ENCODE assay signal across 2 cellular contexts in genomic region chr2:9803023-9803805, GRCh38.
A peak's percentile ranks its signal among the peaks of the same experiment; 100 is the strongest.
TF ChIP-seq lines count a peak whose summit lies in the region.

No MANE protein-coding gene starts in this region.

TF ChIP-seq in K562, 482 proteins besides CTCF, POLR2A, EP300 and RAD21:
- peak; percentile 78 for TF ChIP-seq NFIC (IDR thresholded peaks at IDR 0.05)
- TF ChIP-seq ZNF395 (CRISPR knock-in tag; IDR thresholded peaks at IDR 0.05) = no peak
- no peak for TF ChIP-seq C11orf30 (IDR thresholded peaks at IDR 0.05; ENCODE audit: low read depth)
- TF ChIP-seq BACH1 (tag; IDR thresholded peaks at IDR 0.05) = no peak
- no peak for TF ChIP-seq CUX1 (CRISPR knock-in tag; IDR thresholded peaks at IDR 0.05)
- TF ChIP-seq NFXL1 (CRISPR knock-in tag; IDR thresholded peaks at IDR 0.05) = no peak
- TF ChIP-seq SREBF1 (IDR thresholded peaks at IDR 0.05; ENCODE audit: borderline replicate concordance, low read depth, low read length) = no peak
TF ChIP-seq in K562: peak in this region for 1.

TF ChIP-seq in HepG2, 621 proteins besides CTCF, POLR2A, EP300 and RAD21:
- TF ChIP-seq ZNF543 (CRISPR knock-in tag; IDR thresholded peaks at IDR 0.05) = no peak
- TF ChIP-seq RFXANK (CRISPR knock-in tag; IDR thresholded peaks at IDR 0.05) = no peak
- no peak for TF ChIP-seq BRF2 (CRISPR knock-in tag; IDR thresholded peaks at IDR 0.05)
- no peak for TF ChIP-seq ZSCAN9 (CRISPR knock-in tag; IDR thresholded peaks at IDR 0.05; ENCODE audit: borderline replicate concordance)
- TF ChIP-seq JUN (CRISPR knock-in tag; IDR thresholded peaks at IDR 0.05) = no peak
- TF ChIP-seq TEAD2 (CRISPR knock-in tag; IDR thresholded peaks at IDR 0.05) = no peak
- no peak for TF ChIP-seq HNF1B (CRISPR knock-in tag; IDR thresholded peaks at IDR 0.05)
- peak; percentile 31; the same call in 1 of the 2 replicates for TF ChIP-seq HNF4A (CRISPR knock-in tag; IDR thresholded peaks at IDR 0.05)
- TF ChIP-seq ZNF788 (CRISPR knock-in tag; IDR thresholded peaks at IDR 0.05; ENCODE audit: borderline replicate concordance) = no peak
- TF ChIP-seq CEBPB (IDR thresholded peaks at IDR 0.05; ENCODE audit: borderline replicate concordance, low read depth, low read length) = 0 out of 2 replicates have a peak, but pooled peaks have one; percentile 21
- peak; percentile 84 for TF ChIP-seq ZNF121 (CRISPR knock-in tag; IDR thresholded peaks at IDR 0.05)
- TF ChIP-seq TARDBP (CRISPR knock-in tag; IDR thresholded peaks at IDR 0.05) = no peak
- TF ChIP-seq CEBPG (CRISPR knock-in tag; IDR thresholded peaks at IDR 0.05) = peak; percentile 58
- no peak for TF ChIP-seq ZMYM2 (CRISPR knock-in tag; IDR thresholded peaks at IDR 0.05)
- TF ChIP-seq ARNT (IDR thresholded peaks at IDR 0.05) = no peak
- 0 out of 2 replicates have a peak, but pooled peaks have one; percentile 26 for TF ChIP-seq ZNF547 (CRISPR knock-in tag; IDR thresholded peaks at IDR 0.05)
- no peak for TF ChIP-seq ZNF101 (CRISPR knock-in tag; IDR thresholded peaks at IDR 0.05; ENCODE audit: borderline replicate concordance, low read depth)
